Comparison of ENCODE assay signal across 16 cellular contexts in the genomic region with DNA sequence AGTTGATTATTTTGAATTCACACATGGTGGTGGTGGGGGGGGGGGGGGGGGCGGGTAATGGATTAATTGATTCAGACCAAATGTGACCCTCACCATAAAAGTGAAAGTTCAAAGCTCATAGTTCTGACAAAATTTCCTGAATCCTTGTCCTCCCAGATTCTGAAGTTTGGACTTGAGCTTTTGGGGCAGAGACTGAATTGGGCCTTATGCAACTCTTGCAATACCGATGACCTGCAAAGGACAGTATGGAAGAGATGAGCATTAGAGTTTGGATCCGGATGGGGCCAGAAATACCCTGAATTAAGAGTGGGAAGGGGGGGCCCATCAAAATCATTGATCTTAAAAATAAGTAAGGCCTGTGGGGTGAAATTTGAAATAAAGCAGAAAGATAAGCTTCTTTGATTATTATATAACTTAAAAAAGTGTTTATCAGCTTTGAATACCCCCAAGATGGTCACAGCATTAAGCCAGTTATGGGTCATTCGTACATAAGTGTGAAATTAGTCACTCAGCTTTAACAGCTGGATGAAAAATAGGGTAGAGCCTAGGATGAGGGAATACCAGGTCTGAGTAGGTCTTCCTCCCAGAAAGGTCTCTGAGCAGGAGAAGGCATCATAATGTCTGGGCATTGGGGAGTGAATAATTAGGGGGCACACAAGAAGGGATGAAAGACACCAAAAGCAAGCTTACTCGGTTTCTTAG. TPM values are rescaled to one million over a fixed set of nuclear protein-coding genes. Genes with fewer than 3 reads are reported as not detected.
DNase-seq lines count a peak whose midpoint lies in the region; ATAC-seq and TF ChIP-seq lines count a peak whose summit lies in the region.
"Had no signal": no experiment of that assay in that cellular context is flagged by ENCODE, and none has a peak within 500 bp of the region (broad histone marks: within the 10 kb centered on the region; RNA-seq: fewer than 3 reads in every experiment).

No MANE protein-coding gene starts in this region.

- H3K27me3 ChIP-seq in mammary epithelial cell (ENCODE audit: insufficient read depth, low read length) (no peaks in the 10 kb centered on the region), breast epithelium (no peaks in the 10 kb centered on the region), RWPE2 (ENCODE audit: insufficient read depth, poor library complexity, severe bottlenecking) (no peaks in the 10 kb centered on the region)

- H3K36me3 ChIP-seq in mammary epithelial cell (ENCODE audit: insufficient read depth, low read length) (peaks cover 2% of the 10 kb centered on the region), breast epithelium (no peaks in the 10 kb centered on the region), RWPE2 (ENCODE audit: low read depth) (peaks cover 15% of the 10 kb centered on the region)

- peak overlapping the region in 2 of 3 experiments; percentile 44 to 73 for H3K27ac Mint-ChIP-seq in nephron
- H3K27ac Mint-ChIP-seq: CD4-positive, alpha-beta T cell; IgD-negative memory B cell had no signal

- peaks cover 16% of the 10 kb centered on the region for H3K4me1 Mint-ChIP-seq in nephron

- intact Hi-C loops in mammary epithelial cell (cut with micrococcal nuclease) (no loop called here), breast epithelium (cut with DNase I; ENCODE audit: low total_unique reads) (no loop called here)

- peaks cover 13% of the 10 kb centered on the region for H3K4me1 ChIP-seq in mammary epithelial cell (ENCODE audit: insufficient read depth, low read length)
- H3K4me1 ChIP-seq in breast epithelium = no peaks in the 10 kb centered on the region
- peaks cover 10% of the 10 kb centered on the region for H3K4me1 ChIP-seq in RWPE2 (ENCODE audit: insufficient read depth, poor library complexity, severe bottlenecking)

- H3K4me3 Mint-ChIP-seq in nephron = peak overlapping the region; percentile 21 to 45 (median 30)
- H3K4me3 Mint-ChIP-seq: CD4-positive, alpha-beta T cell had no signal

- H3K27me3 Mint-ChIP-seq in nephron (ENCODE audit: low read depth) = peaks cover 7% of the 10 kb centered on the region

- CTCF ChIA-PET in mammary epithelial cell (lab: Charles Lee; ENCODE audit: low non-redundant PET) = no interaction called here

- H3K27ac ChIP-seq in mammary epithelial cell (ENCODE audit: insufficient read depth, low read depth, low read length) = no peak overlapping the region
- H3K27ac ChIP-seq in breast epithelium = no peak overlapping the region
- H3K27ac ChIP-seq in RWPE2 (ENCODE audit: poor library complexity, severe bottlenecking) = peak overlapping the region; percentile 5
- H3K27ac ChIP-seq: 22Rv1, A549, C4-2B had no signal

- peaks cover 3% of the 10 kb centered on the region for H3K9me3 Mint-ChIP-seq in nephron
- H3K9me3 Mint-ChIP-seq: CD4-positive, alpha-beta T cell had no signal

- no peak overlapping the region for H3K9ac ChIP-seq in mammary epithelial cell (ENCODE audit: insufficient read depth, low read length)

- H2AFZ ChIP-seq in mammary epithelial cell (ENCODE audit: low read depth, low read length) = no peak overlapping the region

- peaks cover 3% of the 10 kb centered on the region for H3K36me3 Mint-ChIP-seq in nephron (ENCODE audit: low read depth)
- H3K36me3 Mint-ChIP-seq: IgD-negative memory B cell had no signal

- TF ChIP-seq CTCF in mammary epithelial cell (conservative IDR thresholded peaks at IDR 0.05 in 1 of 2, IDR thresholded peaks at IDR 0.05 in 1 of 2; ENCODE audit: extremely low read depth in 1 of 2, insufficient read depth in 1 of 2, low read depth in 1 of 2, low read length in 2 of 2) (no peak), breast epithelium (IDR thresholded peaks at IDR 0.05) (no peak), RWPE2 (IDR thresholded peaks at IDR 0.05; ENCODE audit: poor library complexity, severe bottlenecking) (no peak), nephron (IDR thresholded peaks at IDR 0.05; ENCODE audit: unreplicated experiment in 3 of 3) (no peak)

- dilution Hi-C loops in mammary epithelial cell (cut with HindIII; ENCODE audit: low sequenced_read_pairs) = no loop called here

- no peaks in the 10 kb centered on the region for H3K9me3 ChIP-seq in mammary epithelial cell (replicated peaks; ENCODE audit: insufficient read depth, low read length)
- no peaks in the 10 kb centered on the region for H3K9me3 ChIP-seq in breast epithelium
- H3K9me3 ChIP-seq in RWPE2 (ENCODE audit: severe bottlenecking) = no peaks in the 10 kb centered on the region
- H3K9me3 ChIP-seq: A549, HAP-1 had no signal

- H3K4me3 ChIP-seq in mammary epithelial cell (replicated peaks in 1 of 3; ENCODE audit: insufficient read depth in 1 of 3, low read depth in 2 of 3, low read length in 3 of 3) (no peak overlapping the region), breast epithelium (no peak overlapping the region), RWPE2 (ENCODE audit: severe bottlenecking) (no peak overlapping the region)
- H3K4me3 ChIP-seq: A549, HAP-1 had no signal

- BruUV-seq in mammary epithelial cell (replicated peaks; lab: Mats Ljungman, UMichigan) = TSS peak; percentile 28

- 93% methylated on average over 5 of the region's 5 CpGs for WGBS in mammary epithelial cell (ENCODE audit: low coverage, missing lambda C conversion rate)

- peaks cover 24% of the 10 kb centered on the region for H3K79me2 ChIP-seq in mammary epithelial cell (ENCODE audit: insufficient read depth, low read length)

- ATAC-seq in RWPE2 (ENCODE audit: low read depth) = no peak
- no peak for ATAC-seq in HG03097 (IDR thresholded peaks at IDR 0.05; ENCODE audit: low FRiP score, unreplicated experiment)
- ATAC-seq: A549 had no signal

- in situ Hi-C loops in mammary epithelial cell (cut with MboI; ENCODE audit: low sequenced_read_pairs in 2 of 2) = loop anchor here in 1 of 2 donors (25.0 kb wide), 1 partner anchor 841 kb away; no protein-coding TSS in a partner anchor

- no peak for DNase-seq in mammary epithelial cell
- no peak for DNase-seq in breast epithelium (ENCODE audit: low spot score in 2 of 2)
- DNase-seq in RWPE2 (ENCODE audit: low spot score) = no peak
- DNase-seq in Kasumi-1 (lab: John Stamatoyannopoulos, UW) = no peak
- DNase-seq in dedifferentiated amniotic fluid mesenchymal stem cell (ENCODE audit: extremely low spot score) = no peak
- DNase-seq: AML-193; CD4-positive, alpha-beta T cell; DMS79 treated with DMSO at 0.1 percent for 48 hours; GF-D8 had no signal

- no peak overlapping the region for H3K4me2 ChIP-seq in mammary epithelial cell (ENCODE audit: insufficient read depth, low read depth, low read length)

- no peaks in the 10 kb centered on the region for H4K20me1 ChIP-seq in mammary epithelial cell (ENCODE audit: insufficient read depth, low read length)

- TF ChIP-seq POLR2A in breast epithelium (IDR thresholded peaks at IDR 0.05) = no peak

RNA-seq across cellular contexts. Expression of a gene that starts 2.1 kb away (rescaled TPM):
- total RNA-seq in mammary epithelial cell (100 to 1,000 TPM; 102 to 146 TPM), breast epithelium (100 to 1,000 TPM in 1 of 3 donors, 10 to 100 TPM in 2; 53.6 to 126 (median 57.4) TPM)
- polyA plus RNA-seq in mammary epithelial cell = 132 TPM
- 155 TPM for polyA minus RNA-seq in mammary epithelial cell
